Comparison of ENCODE assay signal across 8 cellular contexts in genomic region chr1:30911061-30911954, GRCh38. TPM values are rescaled to one million over a fixed set of nuclear protein-coding genes. Genes with fewer than 3 reads are reported as not detected.
A peak's percentile ranks its signal among the peaks of the same experiment; 100 is the strongest.
DNase-seq lines count a peak whose midpoint lies in the region; ATAC-seq, FAIRE-seq and TF ChIP-seq lines count a peak whose summit lies in the region.

No MANE protein-coding gene starts in this region.

- no peak for FAIRE-seq in astrocyte (lab: Jason Lieb, UNC)

- H3K36me3 ChIP-seq in astrocyte (ENCODE audit: insufficient read depth, low read length): no peaks in the 10 kb centered on the region
- H3K36me3 ChIP-seq in right atrium auricular region: no peaks in the 10 kb centered on the region

- H3K4me2 ChIP-seq in astrocyte (ENCODE audit: low read length): no peak overlapping the region

- no peak overlapping the region for H3K9ac ChIP-seq in astrocyte (ENCODE audit: low read length)

- peaks cover 17% of the 10 kb centered on the region for H3K4me1 Mint-ChIP-seq in astrocyte (ENCODE audit: low read depth, unreplicated experiment)

- no peaks in the 10 kb centered on the region for H3K9me3 ChIP-seq in astrocyte (ENCODE audit: insufficient read depth, low read depth, low read length)
- no peaks in the 10 kb centered on the region for H3K9me3 ChIP-seq in right atrium auricular region

- no peaks in the 10 kb centered on the region for H3K36me3 Mint-ChIP-seq in astrocyte (ENCODE audit: low read depth, unreplicated experiment)

- H3K4me3 Mint-ChIP-seq in astrocyte (ENCODE audit: unreplicated experiment): no peak overlapping the region

- H3K9me3 Mint-ChIP-seq in astrocyte (ENCODE audit: unreplicated experiment): no peaks in the 10 kb centered on the region

- ATAC-seq in GM21528 (IDR thresholded peaks at IDR 0.05; ENCODE audit: low FRiP score, unreplicated experiment) (no peak), GM21786 (IDR thresholded peaks at IDR 0.05; ENCODE audit: unreplicated experiment) (no peak)

- H3K4me1 ChIP-seq in astrocyte (ENCODE audit: insufficient read depth, low read length) (peaks cover 24% of the 10 kb centered on the region), right atrium auricular region (peaks cover 0 to 35% of the 10 kb centered on the region in 2 donors)

- peaks cover 19% of the 10 kb centered on the region for H3K27me3 Mint-ChIP-seq in astrocyte (ENCODE audit: low read depth, unreplicated experiment)

- no peaks in the 10 kb centered on the region for H3K27me3 ChIP-seq in astrocyte (ENCODE audit: insufficient read depth, low read length)
- H3K27me3 ChIP-seq in right atrium auricular region: no peaks in the 10 kb centered on the region

- H3K27ac Mint-ChIP-seq in astrocyte (ENCODE audit: unreplicated experiment): peak overlapping the region; percentile 14

- H3K79me2 ChIP-seq in astrocyte (ENCODE audit: insufficient read depth, low read length): peaks cover 16% of the 10 kb centered on the region

- H3K27ac ChIP-seq in astrocyte (ENCODE audit: low read depth, low read length): no peak overlapping the region
- H3K27ac ChIP-seq in right atrium auricular region: no peak overlapping the region

- DNase-seq in GM10266 (ENCODE audit: extremely low spot score) (peak; percentile 84), NCI-H1092 treated with DMSO at 0.1 percent for 48 hours (lab: John Stamatoyannopoulos, UW) (peak; percentile 73), SKM-1 (lab: John Stamatoyannopoulos, UW; ENCODE audit: unreplicated experiment) (peak; percentile 79), astrocyte (ENCODE audit: low read depth) (peak; percentile 34), right atrium auricular region (ENCODE audit: low spot score) (peak; percentile 92), renal cortical epithelial cell (ENCODE audit: low read depth) (peak; percentile 69)

- no peak overlapping the region for H3K4me3 ChIP-seq in astrocyte (ENCODE audit: insufficient read depth, low read depth, low read length)
- no peak overlapping the region for H3K4me3 ChIP-seq in right atrium auricular region

- H2AFZ ChIP-seq in astrocyte (ENCODE audit: low read depth, low read length): no peak overlapping the region

- peaks cover 16% of the 10 kb centered on the region for H4K20me1 ChIP-seq in astrocyte (ENCODE audit: insufficient read depth, low read length)

- TF ChIP-seq CTCF in GM10266 (IDR thresholded peaks at IDR 0.05; ENCODE audit: control insufficient read depth, insufficient read depth, low read depth, missing control alignments) (peak; percentile 85), astrocyte (IDR thresholded peaks at IDR 0.05; ENCODE audit: insufficient read depth, low read depth, low read length) (peak; percentile 67), right atrium auricular region (IDR thresholded peaks at IDR 0.05) (peak; percentile 82 to 91)

RNA-seq across cellular contexts. Expression of gene SDC3, which starts 2.8 kb away (rescaled TPM):
- total RNA-seq in astrocyte: 113 and 135 TPM in 2 replicates
- total RNA-seq in right atrium auricular region: 10 to 100 TPM; 15.9 to 43.8 TPM
- total RNA-seq in renal cortical epithelial cell: 12.3 and 56.7 TPM in 2 replicates

Comparison
In these comparisons a context has a peak if more than half of its experiments do, and no peak if none do; other contexts are left out.
1. DNase-seq: peak in every context shown above with its lines; median percentile 92 in right atrium auricular region; 84 in GM10266; 79 in SKM-1; 73 in NCI-H1092 treated with DMSO at 0.1 percent for 48 hours; 69 in renal cortical epithelial cell; 34 in astrocyte.